ENCODE assay signal across 13 cellular contexts in genomic region chr5:31993182-31993961, GRCh38.
DNase-seq lines count a peak whose midpoint lies in the region; ATAC-seq lines count a peak whose summit lies in the region.
"Had no signal": no experiment of that assay in that cellular context is flagged by ENCODE, and none has a peak within 500 bp of the region (broad histone marks: within the 10 kb centered on the region; RNA-seq: fewer than 3 reads in every experiment).

No MANE protein-coding gene starts in this region.

- peak; percentile 44 for ATAC-seq in GM21786 (IDR thresholded peaks at IDR 0.05; ENCODE audit: unreplicated experiment)
- ATAC-seq: Right ventricle myocardium inferior had no signal

- DNase-seq in EL: peak; percentile 82
- peak; percentile 38 for DNase-seq in LHCN-M2 (ENCODE audit: low read depth)
- peak; percentile 96 for DNase-seq in glomerular visceral epithelial cell (ENCODE audit: extremely low spot score)
- DNase-seq in NCI-H2196 treated with DMSO at 0.1 percent for 48 hours (lab: John Stamatoyannopoulos, UW; ENCODE audit: unreplicated experiment): no peak
- DNase-seq in stimulated activated CD4-positive, alpha-beta T cell treated with anti-CD3 and anti-CD28 coated beads, Interleukin-4, amount 100 ng/mL, for 1 hour: no peak
- DNase-seq in NOMO-1 treated with DMSO at 0.1 percent for 48 hours (lab: John Stamatoyannopoulos, UW; ENCODE audit: unreplicated experiment): no peak
- DNase-seq in SIG-M5 (lab: John Stamatoyannopoulos, UW): no peak
- DNase-seq: Caco-2; effector memory CD4-positive, alpha-beta T cell; lower lobe of right lung; upper lobe of left lung had no signal

Comparison
In these comparisons a context has a peak if more than half of its experiments do, and no peak if none do; other contexts are left out.
1. DNase-seq: peak in EL (single experiment), LHCN-M2 (single experiment) and glomerular visceral epithelial cell (single experiment); none in NCI-H2196 treated with DMSO at 0.1 percent for 48 hours (single experiment), stimulated activated CD4-positive, alpha-beta T cell treated with anti-CD3 and anti-CD28 coated beads, Interleukin-4, amount 100 ng/mL, for 1 hour (single experiment), NOMO-1 treated with DMSO at 0.1 percent for 48 hours (single experiment) and SIG-M5 (single experiment).